In genomic region chr12:104219908-104220404, GRCh38 we compare ENCODE assay signal across 8 cellular contexts. TPM values are rescaled to one million over a fixed set of nuclear protein-coding genes. Genes with fewer than 3 reads are reported as not detected.
DNase-seq lines count a peak whose midpoint lies in the region; ATAC-seq and TF ChIP-seq lines count a peak whose summit lies in the region.

No MANE protein-coding gene starts in this region.

- peak; percentile 18; the same call in 1 of the 2 replicates for TF ChIP-seq RAD21 in Ishikawa (IDR thresholded peaks at IDR 0.05; ENCODE audit: low read depth)

- H3K27ac ChIP-seq in adipose tissue (ENCODE audit: low read depth, low read length): peak overlapping the region; percentile 60

- intact Hi-C loops in posterior vena cava (cut with DNase I): loop anchor here (5.0 to 10.0 kb wide), 2 partner anchors 67 to 75 kb away; no protein-coding TSS in a partner anchor

- H3K27me3 Mint-ChIP-seq in T-cell: peaks cover 3 to 4% of the 10 kb centered on the region in 2 donors

- 31 to 36% (median 34%) methylated on average over 4 of the region's 4 CpGs for WGBS in adipose tissue, 3 donors

- peak; percentile 47 to 74 (median 66) for ATAC-seq in T-cell (replicated peaks in 1 of 4)

- no peaks in the 10 kb centered on the region for H3K9me3 Mint-ChIP-seq in T-cell

- peak; percentile 81 for TF ChIP-seq EP300 in Ishikawa (IDR thresholded peaks at IDR 0.05; ENCODE audit: borderline replicate concordance)

- H3K27ac Mint-ChIP-seq in T-cell: peak overlapping the region; percentile 58 to 81

- H3K4me3 ChIP-seq in AG04449 (ENCODE audit: low read depth, low read length): peak overlapping the region; percentile 2; the same call in 1 of the 2 replicates

- TF ChIP-seq CTCF in AG04449 (IDR thresholded peaks at IDR 0.05; ENCODE audit: insufficient read depth, low read length, missing control alignments): no peak

- POLR2A ChIA-PET in AG04449 (lab: Yijun Ruan, JAX) (interaction anchor here (0.6 to 2.3 kb wide), 6 partner anchors 30 to 99 kb away, joined by 3 to 19 read pairs (median 4); partner anchors contain the start of gene EID3), T-cell (lab: Charles Lee) (no interaction called here)

- CTCF ChIA-PET in AG04449 (lab: Yijun Ruan, JAX): interaction anchor here (0.9 to 2.1 kb wide), 3 partner anchors 44 to 67 kb away, joined by 3 to 5 read pairs (median 3); no protein-coding TSS in a partner anchor
- CTCF ChIA-PET in T-cell (lab: Charles Lee): interaction anchor here in 1 of 2 donors (0.7 to 1.7 kb wide), 3 partner anchors 15 to 139 kb away, joined by 3 to 8 read pairs (median 3); no protein-coding TSS in a partner anchor

- no peaks in the 10 kb centered on the region for H3K36me3 Mint-ChIP-seq in T-cell

- peak overlapping the region in 1 of 3 donors; percentile 12 for H3K4me3 Mint-ChIP-seq in T-cell

- peaks cover 17 to 28% (median 28%) of the 10 kb centered on the region in 3 donors for H3K4me1 Mint-ChIP-seq in T-cell

- peak; percentile 34 for DNase-seq in AG04449 (ENCODE audit: low read depth, low spot score)
- peak in 25 of 34 experiments; percentile 2 to 53 (median 13) for DNase-seq in T-cell
- peak; percentile 83 for DNase-seq in kidney glomerular epithelial cell (lab: John Stamatoyannopoulos, UW)
- DNase-seq in stimulated activated CD8-positive, alpha-beta memory T cell treated with anti-CD3 and anti-CD28 coated beads, Interleukin-15, amount 100 ng/mL, for 24 hours (ENCODE audit: low read depth): peak; percentile 9
- DNase-seq in posterior vena cava (ENCODE audit: low spot score): no peak
- no peak for DNase-seq in NCI-H2227 treated with DMSO at 0.1 percent for 48 hours (lab: John Stamatoyannopoulos, UW)

TF ChIP-seq in Ishikawa, 13 proteins besides CTCF, POLR2A, EP300 and RAD21:
- TF ChIP-seq TAF1 (IDR thresholded peaks at IDR 0.05; ENCODE audit: low read depth): no peak
- TF ChIP-seq EGR1 (IDR thresholded peaks at IDR 0.05): no peak
- no peak for TF ChIP-seq CREB1 (IDR thresholded peaks at IDR 0.05; ENCODE audit: low read depth)
- TF ChIP-seq TEAD4 (IDR thresholded peaks at IDR 0.05): peak; percentile 61; the same call in 1 of the 2 replicates
- no peak for TF ChIP-seq REST (IDR thresholded peaks at IDR 0.05; ENCODE audit: low read depth)
- peak; percentile 32 for TF ChIP-seq CEBPB (IDR thresholded peaks at IDR 0.05)
- no peak for TF ChIP-seq USF1 (IDR thresholded peaks at IDR 0.05)
- TF ChIP-seq TCF12 (IDR thresholded peaks at IDR 0.05; ENCODE audit: low read depth): peak; percentile 72
- peak; percentile 42 for TF ChIP-seq MAX (IDR thresholded peaks at IDR 0.05)
- TF ChIP-seq ZBTB7A (IDR thresholded peaks at IDR 0.05; ENCODE audit: low read depth): no peak
- TF ChIP-seq YY1 (IDR thresholded peaks at IDR 0.05; ENCODE audit: low read depth): no peak
- peak; percentile 79 for TF ChIP-seq NFIC (IDR thresholded peaks at IDR 0.05)
- no peak; the same call in none of the 2 replicates for TF ChIP-seq FOXM1 (IDR thresholded peaks at IDR 0.05; ENCODE audit: borderline replicate concordance, low read depth)

RNA-seq across cellular contexts. Expression of gene TXNRD1, which starts 4.4 kb away (rescaled TPM):
- total RNA-seq in T-cell: 10 to 100 TPM; 33.1 to 91.7 (median 68.9) TPM
- polyA plus RNA-seq in adipose tissue: 10 to 100 TPM; 12.7 to 72.1 (median 44.7) TPM
- total RNA-seq in posterior vena cava: 100 to 1,000 TPM; 107 to 185 TPM

Comparison
In these comparisons a context has a peak if more than half of its experiments do, and no peak if none do; other contexts are left out.
1. DNase-seq: peak in AG04449 (single experiment), T-cell (25 of 34), kidney glomerular epithelial cell (single experiment) and stimulated activated CD8-positive, alpha-beta memory T cell treated with anti-CD3 and anti-CD28 coated beads, Interleukin-15, amount 100 ng/mL, for 24 hours (single experiment); none in posterior vena cava (single experiment) and NCI-H2227 treated with DMSO at 0.1 percent for 48 hours (single experiment).